1 cellular context compared by ENCODE assay signal in genomic region chr4:7108046-7108625, GRCh38.
TF ChIP-seq lines count a peak whose summit lies in the region.

No MANE protein-coding gene starts in this region.

TF ChIP-seq in SK-N-SH, 30 proteins besides CTCF, POLR2A, EP300 and RAD21 (continued from another document):
- TF ChIP-seq PBX3 (IDR thresholded peaks at IDR 0.05) (no peak), TEAD4 (IDR thresholded peaks at IDR 0.05; ENCODE audit: borderline replicate concordance, insufficient read depth) (no peak), USF1 (IDR thresholded peaks at IDR 0.05; ENCODE audit: borderline replicate concordance, low read depth) (no peak), MEF2A (IDR thresholded peaks at IDR 0.05; ENCODE audit: borderline replicate concordance, low read depth) (no peak), GABPA (IDR thresholded peaks at IDR 0.05; ENCODE audit: low read depth) (no peak), MXI1 (IDR thresholded peaks at IDR 0.05; ENCODE audit: low read depth, low read length) (no peak)
